14 cellular contexts compared by ENCODE assay signal in genomic region chr19:2249880-2250764, GRCh38. TPM values are rescaled to one million over a fixed set of nuclear protein-coding genes. Genes with fewer than 3 reads are reported as not detected.
DNase-seq lines count a peak whose midpoint lies in the region; ATAC-seq and TF ChIP-seq lines count a peak whose summit lies in the region.
"Had no signal": no experiment of that assay in that cellular context is flagged by ENCODE, and none has a peak within 500 bp of the region (broad histone marks: within the 10 kb centered on the region; RNA-seq: fewer than 3 reads in every experiment).

No MANE protein-coding gene starts in this region.

- H3K27me3 ChIP-seq in RWPE2 (ENCODE audit: insufficient read depth, poor library complexity, severe bottlenecking) (peaks cover 43% of the 10 kb centered on the region), tibial nerve (peaks cover 0 to 43% of the 10 kb centered on the region in 2 donors)

- H3K27ac ChIP-seq in RWPE2 (ENCODE audit: poor library complexity, severe bottlenecking) = no peak overlapping the region
- H3K27ac ChIP-seq in tibial nerve = no peak overlapping the region
- H3K27ac ChIP-seq: breast epithelium had no signal

- intact Hi-C loops in left ventricle myocardium superior (cut with micrococcal nuclease) (no loop called here), Right ventricle myocardium superior (cut with DNase I) (no loop called here)

- WGBS in tibial nerve, 2 donors = 23 to 41% methylated on average over 24 to 35 of the region's 43 CpGs

- H3K36me3 ChIP-seq in RWPE2 (ENCODE audit: low read depth) (peaks cover 26% of the 10 kb centered on the region), tibial nerve (peaks cover 4 to 45% (median 27%) of the 10 kb centered on the region in 3 donors)

- H3K9me3 ChIP-seq in RWPE2 (ENCODE audit: severe bottlenecking) (no peaks in the 10 kb centered on the region), tibial nerve (no peaks in the 10 kb centered on the region)
- H3K9me3 ChIP-seq: breast epithelium, HAP-1 had no signal

- H3K4me1 ChIP-seq in RWPE2 (ENCODE audit: insufficient read depth, poor library complexity, severe bottlenecking) = no peaks in the 10 kb centered on the region
- H3K4me1 ChIP-seq in tibial nerve = peaks cover 0 to 49% (median 18%) of the 10 kb centered on the region in 4 donors
- H3K4me1 ChIP-seq: HAP-1 had no signal

- peak; percentile 27 for DNase-seq in left ventricle myocardium superior
- DNase-seq in Right ventricle myocardium superior = no peak
- DNase-seq in RWPE2 (ENCODE audit: low spot score) = peak; percentile 47
- DNase-seq in left kidney (ENCODE audit: low read depth, low spot score) = peak; percentile 36
- no peak for DNase-seq in mesenteric fat pad (ENCODE audit: low spot score)
- no peak for DNase-seq in tibial nerve (ENCODE audit: low spot score in 2 of 2)
- DNase-seq: DMS79 treated with DMSO at 0.1 percent for 48 hours; effector CD4-positive, alpha-beta T cell had no signal

- TF ChIP-seq CTCF in RWPE2 (IDR thresholded peaks at IDR 0.05; ENCODE audit: poor library complexity, severe bottlenecking) = no peak
- TF ChIP-seq CTCF in tibial nerve (IDR thresholded peaks at IDR 0.05) = no peak

- no peak for TF ChIP-seq POLR2A in tibial nerve (IDR thresholded peaks at IDR 0.05)

- H3K4me3 ChIP-seq in RWPE2 (ENCODE audit: severe bottlenecking) = no peak overlapping the region
- no peak overlapping the region for H3K4me3 ChIP-seq in tibial nerve
- H3K4me3 ChIP-seq: HAP-1, lung had no signal

- no peak for TF ChIP-seq EP300 in tibial nerve (IDR thresholded peaks at IDR 0.05)

- ATAC-seq in left ventricle myocardium superior = peak; percentile 2
- no peak for ATAC-seq in Right ventricle myocardium superior (ENCODE audit: poor library complexity)
- ATAC-seq in RWPE2 (ENCODE audit: low read depth) = peak; percentile 9; the same call in 2 of the 3 replicates
- ATAC-seq in GM19328 (IDR thresholded peaks at IDR 0.05; ENCODE audit: unreplicated experiment) = no peak
- no peak for ATAC-seq in activated CD4-positive, CD25-positive, alpha-beta regulatory T cell treated with anti-CD3 and anti-CD28 coated beads, Interleukin-2, amount 50 U/mL, for 24 hours

RNA-seq across cellular contexts. Expression of gene AMH, which starts 1.0 kb away (rescaled TPM):
- total RNA-seq in left ventricle myocardium superior = 1.6 TPM
- 0.24 TPM for total RNA-seq in Right ventricle myocardium superior
- total RNA-seq in mesenteric fat pad = 0.93 TPM
- total RNA-seq in tibial nerve = 1 to 10 TPM in 2 of 4 donors, under 1 TPM in 1, not detected in 1; 0.59 to 5.4 (median 2.1) TPM

RNA-seq across cellular contexts. Expression of gene JSRP1, which starts 6.1 kb away (rescaled TPM):
- total RNA-seq in left ventricle myocardium superior = not detected
- total RNA-seq in Right ventricle myocardium superior = 0.35 TPM
- total RNA-seq in mesenteric fat pad = not detected
- total RNA-seq in tibial nerve = not detected

RNA-seq across cellular contexts. Expression of gene SF3A2, which starts 13.5 kb away (rescaled TPM):
- total RNA-seq in left ventricle myocardium superior (31.4 TPM), Right ventricle myocardium superior (30.0 TPM), mesenteric fat pad (46.2 TPM), tibial nerve (10 to 100 TPM; 21.4 to 84.0 (median 51.8) TPM)

RNA-seq across cellular contexts. Expression of gene PLEKHJ1, which starts 14.0 kb away (rescaled TPM):
- 60.7 TPM for total RNA-seq in left ventricle myocardium superior
- total RNA-seq in Right ventricle myocardium superior = 59.6 TPM
- total RNA-seq in mesenteric fat pad = 46.4 TPM
- total RNA-seq in tibial nerve = 10 to 100 TPM; 37.3 to 67.5 (median 51.2) TPM

RNA-seq across cellular contexts. Expression of gene PEAK3, which starts 31.9 kb away (rescaled TPM):
- 0.87 TPM for total RNA-seq in left ventricle myocardium superior
- total RNA-seq in Right ventricle myocardium superior = 0.70 TPM
- 2.6 TPM for total RNA-seq in mesenteric fat pad
- 1 to 10 TPM in 2 of 4 donors, under 1 TPM in 2; 0.42 to 4.2 (median 2.2) TPM for total RNA-seq in tibial nerve
- total RNA-seq: activated naive CD4-positive, alpha-beta T cell treated with anti-CD3 and anti-CD28 coated beads, Interleukin-2, amount 50 U/mL, for 72 hours had no signal

Comparison
In these comparisons a context has a peak if more than half of its experiments do, and no peak if none do; other contexts are left out.
1. ATAC-seq: peak in left ventricle myocardium superior (single experiment) and RWPE2 (single experiment); none in Right ventricle myocardium superior (single experiment), GM19328 (single experiment) and activated CD4-positive, CD25-positive, alpha-beta regulatory T cell treated with anti-CD3 and anti-CD28 coated beads, Interleukin-2, amount 50 U/mL, for 24 hours (0 of 2).
2. DNase-seq: peak in left ventricle myocardium superior (single experiment), RWPE2 (single experiment) and left kidney (single experiment); none in Right ventricle myocardium superior (single experiment), mesenteric fat pad (single experiment) and tibial nerve (0 of 2).